ENCODE assay signal across 8 cellular contexts in genomic region chr19:47243776-47244547, GRCh38. TPM values are rescaled to one million over a fixed set of nuclear protein-coding genes. Genes with fewer than 3 reads are reported as not detected.
DNase-seq lines count a peak whose midpoint lies in the region; ATAC-seq, FAIRE-seq and TF ChIP-seq lines count a peak whose summit lies in the region.

No MANE protein-coding gene starts in this region.

- ATAC-seq in HG03095 (IDR thresholded peaks at IDR 0.05; ENCODE audit: unreplicated experiment), result peak; percentile 53

- H3K27me3 ChIP-seq in kidney epithelial cell (ENCODE audit: control insufficient read depth, insufficient read depth, low read length), result no peaks in the 10 kb centered on the region

- FAIRE-seq in GM18507 (lab: Jason Lieb, UNC), result peak; percentile 70

- H3K36me3 ChIP-seq in kidney epithelial cell (ENCODE audit: control insufficient read depth, insufficient read depth, low read length), result no peaks in the 10 kb centered on the region

- peak; percentile 81 for DNase-seq in A172 (ENCODE audit: low spot score)
- DNase-seq in GM18507 (ENCODE audit: extremely low spot score, insufficient read length, low read depth), result no peak
- peak; percentile 90 for DNase-seq in NCI-H2227 (lab: John Stamatoyannopoulos, UW; ENCODE audit: unreplicated experiment)
- DNase-seq in activated CD4-positive, CD25-positive, alpha-beta regulatory T cell (lab: John Stamatoyannopoulos, UW), result peak; percentile 74 to 82 (median 78)
- peak; percentile 85 for DNase-seq in central memory CD4-positive, alpha-beta T cell
- DNase-seq in kidney epithelial cell (ENCODE audit: low read depth), result peak; percentile 67
- DNase-seq in stimulated activated CD4-positive, alpha-beta T cell treated with anti-CD3 and anti-CD28 coated beads, Interleukin-15, amount 100 ng/mL, for 24 hours, result peak; percentile 93

- peak; percentile 86 for TF ChIP-seq CTCF in kidney epithelial cell (IDR thresholded peaks at IDR 0.05; ENCODE audit: insufficient read depth, low read length, poor library complexity, severe bottlenecking)

- H3K4me3 ChIP-seq in kidney epithelial cell (ENCODE audit: low read depth, low read length), result peak overlapping the region; percentile 25

RNA-seq across cellular contexts. Expression of gene CCDC9, which starts 12.4 kb away (rescaled TPM):
- total RNA-seq in A172 (2014; rRNA removed; shearing (Covaris generic)), result 2.6 and 3.7 TPM in 2 replicates
- 13.8 and 16.5 TPM in 2 replicates for total RNA-seq in kidney epithelial cell

RNA-seq across cellular contexts. Expression of gene BBC3, which starts 13.0 kb away (rescaled TPM):
- 5.7 and 7.6 TPM in 2 replicates for total RNA-seq in A172 (2014; rRNA removed; shearing (Covaris generic))
- 46.8 and 64.7 TPM in 2 replicates for total RNA-seq in kidney epithelial cell

RNA-seq across cellular contexts. Expression of gene INAFM1, which starts 30.7 kb away (rescaled TPM):
- 0.19 and 0.41 TPM in 2 replicates for total RNA-seq in A172 (2014; rRNA removed; shearing (Covaris generic))
- total RNA-seq in kidney epithelial cell, result 2.2 and 3.9 TPM in 2 replicates
